ENCODE assay signal across 8 cellular contexts in the genomic region with DNA sequence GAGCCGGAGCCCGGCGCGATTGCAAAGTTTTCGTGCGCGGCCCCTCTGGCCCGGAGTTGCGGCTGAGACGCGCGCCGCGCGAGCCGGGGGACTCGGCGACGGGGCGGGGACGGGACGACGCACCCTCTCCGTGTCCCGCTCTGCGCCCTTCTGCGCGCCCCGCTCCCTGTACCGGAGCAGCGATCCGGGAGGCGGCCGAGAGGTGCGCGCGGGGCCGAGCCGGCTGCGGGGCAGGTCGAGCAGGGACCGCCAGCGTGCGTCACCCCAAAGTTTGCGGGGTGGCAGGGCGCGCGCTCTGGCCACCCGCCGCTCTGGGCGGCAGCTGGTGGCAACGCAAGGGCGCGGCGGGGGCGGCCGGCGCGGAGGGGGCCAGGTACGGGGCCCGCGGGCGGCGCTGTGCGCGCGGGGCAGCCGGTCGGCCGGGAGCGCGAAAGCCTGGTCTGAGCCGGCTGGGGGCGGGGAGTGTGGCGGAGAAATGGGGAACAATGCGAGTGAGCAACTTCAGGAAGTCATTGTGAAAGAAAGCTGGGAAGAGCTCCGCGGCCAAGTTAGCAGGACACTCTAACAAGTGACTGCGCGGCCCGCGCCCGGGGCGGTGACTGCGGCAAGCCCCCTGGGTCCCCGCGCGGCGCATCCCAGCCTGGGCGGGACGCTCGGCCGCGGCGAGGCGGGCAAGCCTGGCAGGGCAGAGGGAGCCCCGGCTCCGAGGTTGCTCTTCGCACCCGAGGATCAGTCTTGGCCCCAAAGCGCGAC. TPM values are rescaled to one million over a fixed set of nuclear protein-coding genes. Genes with fewer than 3 reads are reported as not detected.
DNase-seq lines count a peak whose midpoint lies in the region; ATAC-seq and TF ChIP-seq lines count a peak whose summit lies in the region.

TSS of gene IKZF1 (plus strand) at position 559 of the 753 bp plus-strand sequence. CDS start 14,346 bp downstream, outside the sequence.

- TF ChIP-seq CTCF in mammary epithelial cell (conservative IDR thresholded peaks at IDR 0.05 in 1 of 2, IDR thresholded peaks at IDR 0.05 in 1 of 2; ENCODE audit: extremely low read depth in 1 of 2, insufficient read depth in 1 of 2, low read depth in 1 of 2, low read length in 2 of 2) (no peak), left lung (IDR thresholded peaks at IDR 0.05) (no peak)

- H4K20me1 ChIP-seq in mammary epithelial cell (ENCODE audit: insufficient read depth, low read length): no peaks in the 10 kb centered on the region

- peaks cover 4% of the 10 kb centered on the region for H3K4me1 ChIP-seq in mammary epithelial cell (ENCODE audit: insufficient read depth, low read length)
- peaks cover 0 to 24% of the 10 kb centered on the region in 2 donors for H3K4me1 ChIP-seq in left lung

- H3K27me3 ChIP-seq in mammary epithelial cell (ENCODE audit: insufficient read depth, low read length): peaks cover 41% of the 10 kb centered on the region
- H3K27me3 ChIP-seq in left lung: peaks cover 46 to 54% of the 10 kb centered on the region in 2 donors

- CTCF ChIA-PET in mammary epithelial cell (lab: Charles Lee; ENCODE audit: low non-redundant PET): no interaction called here

- WGBS in mammary epithelial cell (ENCODE audit: low coverage, missing lambda C conversion rate): 0% methylated on average over 5 of the region's 102 CpGs

- DNase-seq in NCI-H82 (lab: John Stamatoyannopoulos, UW): peak; percentile 12
- DNase-seq in NCI-H82 treated with DMSO at 0.1 percent for 48 hours (lab: John Stamatoyannopoulos, UW; ENCODE audit: unreplicated experiment): no peak
- DNase-seq in T-helper 2 cell: peak in 4 of 5 experiments; percentile 26 to 73 (median 46)
- DNase-seq in mammary epithelial cell: peak; percentile 5
- peak; percentile 87 to 96 for DNase-seq in left lung
- DNase-seq in stimulated activated CD8-positive, alpha-beta memory T cell treated with anti-CD3 and anti-CD28 coated beads, Interleukin-12 subunit alpha, Interleukin-12 subunit beta, amount 100 ng/mL, for 4 hours (ENCODE audit: low read depth): peak; percentile 58
- DNase-seq in epidermal melanocyte (ENCODE audit: insufficient read length, low spot score): no peak

- H3K27ac ChIP-seq in mammary epithelial cell (ENCODE audit: insufficient read depth, low read depth, low read length) (no peak within 1 kb of the TSS), left lung (peak within 1 kb of the TSS; percentile 77 to 94)

- peak within 1 kb of the TSS; percentile 80 for H3K4me2 ChIP-seq in mammary epithelial cell (ENCODE audit: insufficient read depth, low read depth, low read length)

- no peaks in the 10 kb centered on the region for H3K79me2 ChIP-seq in mammary epithelial cell (ENCODE audit: insufficient read depth, low read length)

- no TSS peak for BruUV-seq in mammary epithelial cell (replicated peaks; lab: Mats Ljungman, UMichigan)

- peak; percentile 33 for ATAC-seq in HG03196 (IDR thresholded peaks at IDR 0.05; ENCODE audit: unreplicated experiment)
- ATAC-seq in left lung: peak; percentile 75

- no peak within 1 kb of the TSS for H3K9ac ChIP-seq in mammary epithelial cell (ENCODE audit: insufficient read depth, low read length)

- H3K9me3 ChIP-seq in mammary epithelial cell (replicated peaks; ENCODE audit: insufficient read depth, low read length) (no peaks in the 10 kb centered on the region), left lung (no peaks in the 10 kb centered on the region)

- H3K36me3 ChIP-seq in mammary epithelial cell (ENCODE audit: insufficient read depth, low read length) (no peaks in the 10 kb centered on the region), left lung (no peaks in the 10 kb centered on the region)

- peak within 1 kb of the TSS; percentile 64 for H2AFZ ChIP-seq in mammary epithelial cell (ENCODE audit: low read depth, low read length)

- peak within 1 kb of the TSS in 1 of 3 experiments; percentile 20 for H3K4me3 ChIP-seq in mammary epithelial cell (replicated peaks in 1 of 3; ENCODE audit: insufficient read depth in 1 of 3, low read depth in 2 of 3, low read length in 3 of 3)
- H3K4me3 ChIP-seq in left lung: peak within 1 kb of the TSS; percentile 27 to 50

- intact Hi-C loops in mammary epithelial cell (cut with micrococcal nuclease) (no loop called here), left lung (cut with DNase I) (no loop called here)

- in situ Hi-C loops in mammary epithelial cell (cut with MboI; ENCODE audit: low sequenced_read_pairs in 2 of 2): no loop called here

- dilution Hi-C loops in mammary epithelial cell (cut with HindIII; ENCODE audit: low sequenced_read_pairs): no loop called here

RNA-seq across cellular contexts. Expression of gene IKZF1, which starts in this region (rescaled TPM):
- total RNA-seq in mammary epithelial cell (not detected), left lung (10 to 100 TPM; 19.0 to 50.2 TPM)
- 0.01 TPM for polyA plus RNA-seq in mammary epithelial cell
- not detected for polyA minus RNA-seq in mammary epithelial cell

Comparison
In these comparisons a context has a peak if more than half of its experiments do, and no peak if none do; other contexts are left out.
1. RNA of gene IKZF1 (total RNA-seq): 19.0 to 50.2 TPM in left lung; not detected in mammary epithelial cell; every median in the first group is over 10 times any median in the second.
2. DNase-seq: peak in NCI-H82 (single experiment), T-helper 2 cell (4 of 5), left lung (2 of 2) and stimulated activated CD8-positive, alpha-beta memory T cell treated with anti-CD3 and anti-CD28 coated beads, Interleukin-12 subunit alpha, Interleukin-12 subunit beta, amount 100 ng/mL, for 4 hours (single experiment); none in NCI-H82 treated with DMSO at 0.1 percent for 48 hours (single experiment) and epidermal melanocyte (single experiment).
3. Peak in DNase-seq and H3K4me2 ChIP-seq in mammary epithelial cell; RNA of the gene not detected or under 1 TPM.